ENCODE assay signal across 18 cellular contexts in genomic region chr1:111220302-111220890, GRCh38. TPM values are rescaled to one million over a fixed set of nuclear protein-coding genes. Genes with fewer than 3 reads are reported as not detected.
A peak's percentile ranks its signal among the peaks of the same experiment; 100 is the strongest.
DNase-seq lines count a peak whose midpoint lies in the region; TF ChIP-seq lines count a peak whose summit lies in the region.
"Had no signal": no experiment of that assay in that cellular context is flagged by ENCODE, and none has a peak within 500 bp of the region (broad histone marks: within the 10 kb centered on the region; RNA-seq: fewer than 3 reads in every experiment).

No MANE protein-coding gene starts in this region.

- H3K27ac ChIP-seq in Peyer's patch = peak overlapping the region; percentile 19 to 81 (median 58)
- H3K27ac ChIP-seq in effector memory CD4-positive, alpha-beta T cell (ENCODE audit: insufficient read depth, low read length, poor library complexity, severe bottlenecking) = peak overlapping the region; percentile 72
- H3K27ac ChIP-seq in esophagus squamous epithelium = no peak overlapping the region
- H3K27ac ChIP-seq: epithelial cell of prostate, SJCRH30 had no signal

- 87 to 94% methylated on average over 6 of the region's 6 CpGs for WGBS in esophagus squamous epithelium, 2 donors

- H3K36me3 ChIP-seq in Peyer's patch (no peaks in the 10 kb centered on the region), esophagus squamous epithelium (no peaks in the 10 kb centered on the region)
- H3K36me3 ChIP-seq in effector memory CD4-positive, alpha-beta T cell (ENCODE audit: control insufficient read depth, insufficient read depth, low read length) = no peaks in the 10 kb centered on the region
- H3K36me3 ChIP-seq: left lung, SJCRH30, upper lobe of right lung had no signal

- no peak for TF ChIP-seq CTCF in Peyer's patch (IDR thresholded peaks at IDR 0.05)
- TF ChIP-seq CTCF in type B pancreatic cell (conservative IDR thresholded peaks at IDR 0.05) = no peak
- no peak for TF ChIP-seq CTCF in esophagus squamous epithelium (IDR thresholded peaks at IDR 0.05)

- H3K4me1 ChIP-seq in Peyer's patch = peaks cover 0 to 66% (median 20%) of the 10 kb centered on the region in 4 donors
- H3K4me1 ChIP-seq in effector memory CD4-positive, alpha-beta T cell (ENCODE audit: control insufficient read depth, insufficient read depth, low read length, poor library complexity, severe bottlenecking) = peaks cover 78% of the 10 kb centered on the region
- peaks cover 13 to 54% (median 18%) of the 10 kb centered on the region in 3 donors for H3K4me1 ChIP-seq in esophagus squamous epithelium
- H3K4me1 ChIP-seq: SJCRH30 had no signal

- H3K27ac Mint-ChIP-seq in activated naive CD4-positive, alpha-beta T cell treated with anti-CD3 and anti-CD28 coated beads for 36 hours = peak overlapping the region; percentile 99
- H3K27ac Mint-ChIP-seq in type B pancreatic cell = peak overlapping the region; percentile 65
- H3K27ac Mint-ChIP-seq: WTC11 had no signal

- no peak for DNase-seq in activated naive CD4-positive, alpha-beta T cell treated with anti-CD3 and anti-CD28 coated beads for 36 hours
- no peak for DNase-seq in activated naive CD4-positive, alpha-beta T cell treated with anti-CD3 and anti-CD28 coated beads, Interleukin-2, amount 50 U/mL, for 16 hours
- DNase-seq in Peyer's patch (no peak), type B pancreatic cell (ENCODE audit: extremely low spot score, unreplicated experiment) (no peak), C1 segment of cervical spinal cord (lab: John Stamatoyannopoulos, UW) (no peak), esophagus squamous epithelium (lab: John Stamatoyannopoulos, UW) (no peak), islet precursor cell (no peak)
- no peak for DNase-seq in effector memory CD4-positive, alpha-beta T cell
- DNase-seq: activated gamma-delta T cell treated with Interleukin-2 at 50 U/mL for 16 hours, DMS153, IMR-90, left lung, NCI-H1436, NCI-H69, SJCRH30, upper lobe of right lung had no signal

- H3K4me3 Mint-ChIP-seq in activated naive CD4-positive, alpha-beta T cell treated with anti-CD3 and anti-CD28 coated beads for 36 hours = peak overlapping the region; percentile 39
- H3K4me3 Mint-ChIP-seq in type B pancreatic cell = no peak overlapping the region
- H3K4me3 Mint-ChIP-seq: WTC11 had no signal

- H3K27me3 ChIP-seq in Peyer's patch (no peaks in the 10 kb centered on the region), esophagus squamous epithelium (no peaks in the 10 kb centered on the region)
- no peaks in the 10 kb centered on the region for H3K27me3 ChIP-seq in effector memory CD4-positive, alpha-beta T cell (replicated peaks; ENCODE audit: control insufficient read depth, insufficient read depth, low read length, poor library complexity, severe bottlenecking)
- H3K27me3 ChIP-seq: left lung, SJCRH30, upper lobe of right lung had no signal

- no peaks in the 10 kb centered on the region for H3K27me3 Mint-ChIP-seq in activated naive CD4-positive, alpha-beta T cell treated with anti-CD3 and anti-CD28 coated beads for 36 hours (ENCODE audit: low read depth)
- no peaks in the 10 kb centered on the region for H3K27me3 Mint-ChIP-seq in type B pancreatic cell

- no peaks in the 10 kb centered on the region for H3K9me3 ChIP-seq in Peyer's patch
- H3K9me3 ChIP-seq in effector memory CD4-positive, alpha-beta T cell (ENCODE audit: control insufficient read depth, low read length) = no peaks in the 10 kb centered on the region
- no peaks in the 10 kb centered on the region for H3K9me3 ChIP-seq in esophagus squamous epithelium
- H3K9me3 ChIP-seq: left lung, SJCRH30, upper lobe of right lung had no signal

- H3K9me3 Mint-ChIP-seq in activated naive CD4-positive, alpha-beta T cell treated with anti-CD3 and anti-CD28 coated beads for 36 hours = no peaks in the 10 kb centered on the region
- H3K9me3 Mint-ChIP-seq in type B pancreatic cell = no peaks in the 10 kb centered on the region

- peaks cover 93% of the 10 kb centered on the region for H3K4me1 Mint-ChIP-seq in activated naive CD4-positive, alpha-beta T cell treated with anti-CD3 and anti-CD28 coated beads for 36 hours (ENCODE audit: low read depth)
- H3K4me1 Mint-ChIP-seq in type B pancreatic cell (ENCODE audit: unreplicated experiment) = peaks cover 30% of the 10 kb centered on the region

- no peaks in the 10 kb centered on the region for H3K36me3 Mint-ChIP-seq in activated naive CD4-positive, alpha-beta T cell treated with anti-CD3 and anti-CD28 coated beads for 36 hours (ENCODE audit: low read depth)
- H3K36me3 Mint-ChIP-seq in type B pancreatic cell = peaks cover 4% of the 10 kb centered on the region
- H3K36me3 Mint-ChIP-seq: WTC11 had no signal

- H3K4me3 ChIP-seq in Peyer's patch = no peak overlapping the region
- H3K4me3 ChIP-seq in effector memory CD4-positive, alpha-beta T cell (ENCODE audit: insufficient read depth, low read depth, low read length, poor library complexity, severe bottlenecking) = no peak overlapping the region
- no peak overlapping the region for H3K4me3 ChIP-seq in esophagus squamous epithelium
- H3K4me3 ChIP-seq: left lung, SJCRH30, upper lobe of right lung had no signal

- intact Hi-C loops in activated naive CD4-positive, alpha-beta T cell treated with anti-CD3 and anti-CD28 coated beads for 36 hours (cut with micrococcal nuclease) = loop anchor here (2.0 to 10.0 kb wide), 4 partner anchors 33 to 886 kb away; partner anchors contain the start of gene RBM15
- intact Hi-C loops in esophagus squamous epithelium (cut with DNase I) = loop anchor here (10.0 kb wide), 1 partner anchor 114 kb away; no protein-coding TSS in a partner anchor

- CTCF ChIA-PET in activated naive CD4-positive, alpha-beta T cell treated with anti-CD3 and anti-CD28 coated beads for 36 hours (lab: Charles Lee) = interaction anchor here (0.9 to 10.6 kb wide), 9 partner anchors 12 to 222 kb away, joined by 3 to 234 read pairs (median 5); partner anchors contain the start of genes CEPT1, DENND2D and DRAM2

- TF ChIP-seq POLR2A in Peyer's patch (IDR thresholded peaks at IDR 0.05) (no peak), esophagus squamous epithelium (IDR thresholded peaks at IDR 0.05) (no peak)

RNA-seq across cellular contexts. Expression of gene CHI3L2, which starts 7.1 kb away (rescaled TPM):
- total RNA-seq in activated naive CD4-positive, alpha-beta T cell treated with anti-CD3 and anti-CD28 coated beads for 36 hours = 1 to 10 TPM; 5.3 to 5.5 TPM
- 10 to 100 TPM in 1 of 4 donors, 1 to 10 TPM in 1, under 1 TPM in 1, not detected in 1; 0.67 to 14.0 (median 3.3) TPM for total RNA-seq in Peyer's patch
- total RNA-seq in type B pancreatic cell (ENCODE audit: low replicate concordance) = 0.72 and 3.4 TPM in 2 replicates
- 10 to 100 TPM in 1 of 4 donors, 1 to 10 TPM in 2, under 1 TPM in 1; 0.57 to 42.4 (median 1.8) TPM for total RNA-seq in esophagus squamous epithelium

RNA-seq across cellular contexts. Expression of gene DENND2D, which starts 19.9 kb away (rescaled TPM):
- 100 to 1,000 TPM; 210 to 213 TPM for total RNA-seq in activated naive CD4-positive, alpha-beta T cell treated with anti-CD3 and anti-CD28 coated beads for 36 hours
- total RNA-seq in Peyer's patch (100 to 1,000 TPM in 1 of 4 donors, 10 to 100 TPM in 3; 71.3 to 220 (median 86.5) TPM), type B pancreatic cell (ENCODE audit: low replicate concordance) (6.3 and 12.7 TPM in 2 replicates), esophagus squamous epithelium (10 to 100 TPM; 55.3 to 73.3 (median 66.5) TPM)
- total RNA-seq: SJCRH30 had no signal

Comparison
In these comparisons a context has a peak if more than half of its experiments do, and no peak if none do; other contexts are left out.
1. H3K27ac ChIP-seq: peak in Peyer's patch (4 of 4) and effector memory CD4-positive, alpha-beta T cell (single experiment); none in esophagus squamous epithelium (0 of 4).